Comparison of ENCODE assay signal across 8 cellular contexts in genomic region chr9:136363106-136363605, GRCh38. TPM values are rescaled to one million over a fixed set of nuclear protein-coding genes. Genes with fewer than 3 reads are reported as not detected.
DNase-seq lines count a peak whose midpoint lies in the region; ATAC-seq, FAIRE-seq and TF ChIP-seq lines count a peak whose summit lies in the region.

No MANE protein-coding gene starts in this region.

- no peak for TF ChIP-seq RAD21 in HepG2 (CRISPR knock-in tag; IDR thresholded peaks at IDR 0.05)

- intact Hi-C loops in HepG2 (cut with micrococcal nuclease; ENCODE audit: unreplicated experiment): loop anchor here (2.0 kb wide), 1 partner anchor 18 kb away; no protein-coding TSS in a partner anchor

- peak; percentile 100 for DNase-seq in GM19239 (ENCODE audit: insufficient read length, low spot score)
- DNase-seq in NCI-H510A (lab: John Stamatoyannopoulos, UW): peak; percentile 84
- DNase-seq in activated CD4-positive, alpha-beta T cell treated with anti-CD3 and anti-CD28 coated beads, Interleukin-2, amount 50 U/mL, for 1 hour: peak; percentile 92
- DNase-seq in cortex of kidney (lab: John Stamatoyannopoulos, UW): peak; percentile 80
- DNase-seq in HepG2 (ENCODE audit: low spot score): peak; percentile 86
- peak; percentile 96 for DNase-seq in stimulated activated CD4-positive, alpha-beta T cell treated with anti-CD3 and anti-CD28 coated beads, Interleukin-4, amount 100 ng/mL, for 1 hour

- H3K4me1 ChIP-seq in BLaER1 (peaks cover 77% of the 10 kb centered on the region), HepG2 (ENCODE audit: insufficient read depth, low read length) (peaks cover 25% of the 10 kb centered on the region)

- TF ChIP-seq EP300 in HepG2 (IDR thresholded peaks at IDR 0.05; ENCODE audit: low read depth in 2 of 2, low read length in 2 of 2) (no peak), HepG2 (CRISPR knock-in tag; IDR thresholded peaks at IDR 0.05; ENCODE audit: borderline replicate concordance) (no peak)

- ATAC-seq in HG03439 (IDR thresholded peaks at IDR 0.05; ENCODE audit: unreplicated experiment): peak; percentile 70
- ATAC-seq in HepG2: peak; percentile 80

- H4K20me1 ChIP-seq in BLaER1: peaks cover 48% of the 10 kb centered on the region
- H4K20me1 ChIP-seq in HepG2 (ENCODE audit: insufficient read depth, low read length): no peaks in the 10 kb centered on the region

- FAIRE-seq in GM19239 (lab: Jason Lieb, UNC) (peak; percentile 95), HepG2 (lab: Jason Lieb, UNC) (no peak)

- TF ChIP-seq CTCF in HepG2 (CRISPR knock-in tag; IDR thresholded peaks at IDR 0.05): 0 out of 2 replicates have a peak, but pooled peaks have one; percentile 29

- peaks cover 39% of the 10 kb centered on the region for H3K36me3 ChIP-seq in BLaER1
- H3K36me3 ChIP-seq in HepG2 (replicated peaks in 1 of 2; ENCODE audit: control insufficient read depth in 1 of 2, insufficient read depth in 2 of 2, low read length in 2 of 2): no peaks in the 10 kb centered on the region

- H3K9ac ChIP-seq in BLaER1: peak overlapping the region; percentile 93
- H3K9ac ChIP-seq in HepG2 (ENCODE audit: insufficient read depth, low read depth, low read length): peak overlapping the region; percentile 81

- no TSS peak for BruUV-seq in HepG2 (replicated peaks; lab: Mats Ljungman, UMichigan)

- peak in 1 of 2 experiments; percentile 72; a peak in 2 of 4 replicates for TF ChIP-seq POLR2A in HepG2 (IDR thresholded peaks at IDR 0.05; ENCODE audit: insufficient read depth in 1 of 2, low read depth in 2 of 2, low read length in 2 of 2)

- CTCF ChIA-PET in HepG2 (lab: Yijun Ruan, JAX; ENCODE audit: low intra/inter-chr PET ratio, low total read pairs): interaction anchor here (0.8 to 2.1 kb wide), 4 partner anchors 10 to 51 kb away, joined by 4 to 13 read pairs (median 7); partner anchors contain the start of gene CARD9

- H2AFZ ChIP-seq in HepG2 (ENCODE audit: low read length): no peak overlapping the region

- H3K9me3 ChIP-seq in BLaER1 (no peaks in the 10 kb centered on the region), HepG2 (ENCODE audit: low read length) (no peaks in the 10 kb centered on the region)

- peak overlapping the region; percentile 80 for H3K4me2 ChIP-seq in BLaER1
- H3K4me2 ChIP-seq in HepG2 (ENCODE audit: low read depth, low read length): peak overlapping the region; percentile 67

- H3K79me2 ChIP-seq in HepG2 (ENCODE audit: insufficient read depth, low read length): no peaks in the 10 kb centered on the region

- peak overlapping the region; percentile 95 for H3K4me3 ChIP-seq in BLaER1
- peak overlapping the region; percentile 86 to 91 (median 89) for H3K4me3 ChIP-seq in HepG2 (replicated peaks in 1 of 3; ENCODE audit: insufficient read depth in 1 of 3, low read depth in 2 of 3, low read length in 3 of 3)

- H3K27me3 ChIP-seq in BLaER1 (no peaks in the 10 kb centered on the region), HepG2 (ENCODE audit: control insufficient read depth in 1 of 2, insufficient read depth in 2 of 2, low read length in 2 of 2) (no peaks in the 10 kb centered on the region)

- H3K27ac ChIP-seq in BLaER1 (peak overlapping the region; percentile 96), HepG2 (ENCODE audit: extremely low read length, insufficient read depth, low read length) (peak overlapping the region; percentile 72)

- POLR2A ChIA-PET in HepG2 (lab: Yijun Ruan, JAX): interaction anchor here (0.6 to 2.8 kb wide), 18 partner anchors 9 to 1096 kb away, joined by 3 to 73 read pairs (median 4); partner anchors contain the start of genes CARD9, ENTR1, NSMF and PMPCA

- in situ Hi-C loops in HepG2 (cut with HindIII; ENCODE audit: extremely low pct_ligation_motif_present, low pct_unique_long_range_greater_than_20kb): no loop called here

- WGBS in HepG2 (ENCODE audit: low lambda C conversion rate): no CpG with 5 or more reads among the region's 43 CpGs

RNA-seq across cellular contexts. Expression of gene DNLZ, which starts 0.4 kb away (rescaled TPM):
- 5.4 and 8.0 TPM in 2 replicates for total RNA-seq in HepG2 (2016; rRNA removed; fragmentation: Illumina TruSeq; extraction: Trizol)
- 8.5 and 9.7 TPM in 2 replicates for total RNA-seq in HepG2 (2016; cell fraction: cytosol; rRNA removed; fragmentation: Illumina TruSeq; extraction: Trizol; ENCODE audit: low read depth)
- 5.7 and 10.6 TPM in 2 replicates for total RNA-seq in HepG2 (2016; cell fraction: insoluble cytoplasmic fraction; rRNA removed; fragmentation: Illumina TruSeq; extraction: Trizol)
- total RNA-seq in HepG2 (2016; cell fraction: membrane; rRNA removed; fragmentation: Illumina TruSeq; extraction: Trizol): 8.2 and 10.5 TPM in 2 replicates
- 2.7 and 3.8 TPM in 2 replicates for total RNA-seq in HepG2 (2016; cell fraction: nucleus; rRNA removed; fragmentation: Illumina TruSeq; extraction: Trizol)
- 3.4 and 4.5 TPM in 2 replicates for polyA plus RNA-seq in HepG2 (2011; rRNA removed)
- 1.9 and 8.6 TPM in 2 replicates for polyA plus RNA-seq in HepG2 (2011; cell fraction: cytosol; rRNA removed)
- 4.9 and 10.5 TPM in 2 replicates for polyA plus RNA-seq in HepG2 (2011; cell fraction: nucleus; rRNA removed)
- polyA plus RNA-seq in HepG2 (2012): 1.9 and 2.8 TPM in 2 replicates
- 8.4 and 8.5 TPM in 2 replicates for polyA plus RNA-seq in HepG2 (2016; cell fraction: cytosol; fragmentation: Illumina TruSeq; extraction: Trizol; ENCODE audit: low read depth)
- polyA plus RNA-seq in HepG2 (2016; cell fraction: insoluble cytoplasmic fraction; fragmentation: Illumina TruSeq; extraction: Trizol; ENCODE audit: low read depth): 4.0 and 5.1 TPM in 2 replicates
- polyA plus RNA-seq in HepG2 (2016; cell fraction: membrane; fragmentation: Illumina TruSeq; extraction: Trizol; ENCODE audit: low read depth): 6.4 and 6.8 TPM in 2 replicates
- 5.5 and 7.2 TPM in 2 replicates for polyA plus RNA-seq in HepG2 (2016; cell fraction: nucleus; fragmentation: Illumina TruSeq; extraction: Trizol; ENCODE audit: insufficient read depth, low read depth)
- 0.90 and 2.5 TPM in 2 replicates for polyA minus RNA-seq in HepG2 (2011; rRNA and poly(A)+ RNA removed; ENCODE audit: low replicate concordance)
- polyA minus RNA-seq in HepG2 (2011; cell fraction: cytosol; rRNA and poly(A)+ RNA removed): 1.3 TPM in 1 of 2 replicates, not detected in the other
- 2.6 and 2.8 TPM in 2 replicates for polyA minus RNA-seq in HepG2 (2011; cell fraction: nucleus; rRNA and poly(A)+ RNA removed)

RNA-seq across cellular contexts. Expression of gene CARD9, which starts 10.3 kb away (rescaled TPM):
- total RNA-seq in HepG2 (2016; rRNA removed; fragmentation: Illumina TruSeq; extraction: Trizol): 3.6 and 7.4 TPM in 2 replicates
- total RNA-seq in HepG2 (2016; cell fraction: cytosol; rRNA removed; fragmentation: Illumina TruSeq; extraction: Trizol; ENCODE audit: low read depth): 2.1 TPM in 2 replicates
- 3.4 and 7.7 TPM in 2 replicates for total RNA-seq in HepG2 (2016; cell fraction: insoluble cytoplasmic fraction; rRNA removed; fragmentation: Illumina TruSeq; extraction: Trizol)
- 1.7 and 2.5 TPM in 2 replicates for total RNA-seq in HepG2 (2016; cell fraction: membrane; rRNA removed; fragmentation: Illumina TruSeq; extraction: Trizol)
- 7.9 and 8.9 TPM in 2 replicates for total RNA-seq in HepG2 (2016; cell fraction: nucleus; rRNA removed; fragmentation: Illumina TruSeq; extraction: Trizol)
- polyA plus RNA-seq in HepG2 (2011; rRNA removed): 3.3 and 7.2 TPM in 2 replicates
- 1.3 and 2.2 TPM in 2 replicates for polyA plus RNA-seq in HepG2 (2011; cell fraction: cytosol; rRNA removed)
- 51.0 and 60.5 TPM in 2 replicates for polyA plus RNA-seq in HepG2 (2011; cell fraction: nucleus; rRNA removed)
- polyA plus RNA-seq in HepG2 (2012): 2.6 and 4.5 TPM in 2 replicates
- polyA plus RNA-seq in HepG2 (2016; cell fraction: cytosol; fragmentation: Illumina TruSeq; extraction: Trizol; ENCODE audit: low read depth): 0.79 and 1.0 TPM in 2 replicates
- polyA plus RNA-seq in HepG2 (2016; cell fraction: insoluble cytoplasmic fraction; fragmentation: Illumina TruSeq; extraction: Trizol; ENCODE audit: low read depth): 2.6 and 5.2 TPM in 2 replicates
- polyA plus RNA-seq in HepG2 (2016; cell fraction: membrane; fragmentation: Illumina TruSeq; extraction: Trizol; ENCODE audit: low read depth): 0.66 and 0.74 TPM in 2 replicates
- polyA plus RNA-seq in HepG2 (2016; cell fraction: nucleus; fragmentation: Illumina TruSeq; extraction: Trizol; ENCODE audit: insufficient read depth, low read depth): 23.4 and 24.3 TPM in 2 replicates
- polyA minus RNA-seq in HepG2 (2011; rRNA and poly(A)+ RNA removed; ENCODE audit: low replicate concordance): 2.0 and 6.6 TPM in 2 replicates
- polyA minus RNA-seq in HepG2 (2011; cell fraction: cytosol; rRNA and poly(A)+ RNA removed): 0.62 and 0.99 TPM in 2 replicates
- polyA minus RNA-seq in HepG2 (2011; cell fraction: nucleus; rRNA and poly(A)+ RNA removed): 8.3 and 8.4 TPM in 2 replicates

RNA-seq across cellular contexts. Expression of gene GPSM1, which starts 35.8 kb away (rescaled TPM):
- 0.59 and 1.0 TPM in 2 replicates for total RNA-seq in HepG2 (2016; rRNA removed; fragmentation: Illumina TruSeq; extraction: Trizol)
- 0.26 and 0.30 TPM in 2 replicates for total RNA-seq in HepG2 (2016; cell fraction: cytosol; rRNA removed; fragmentation: Illumina TruSeq; extraction: Trizol; ENCODE audit: low read depth)
- 0.55 and 1.1 TPM in 2 replicates for total RNA-seq in HepG2 (2016; cell fraction: insoluble cytoplasmic fraction; rRNA removed; fragmentation: Illumina TruSeq; extraction: Trizol)
- 0.53 and 0.72 TPM in 2 replicates for total RNA-seq in HepG2 (2016; cell fraction: membrane; rRNA removed; fragmentation: Illumina TruSeq; extraction: Trizol)
- 0.72 and 0.81 TPM in 2 replicates for total RNA-seq in HepG2 (2016; cell fraction: nucleus; rRNA removed; fragmentation: Illumina TruSeq; extraction: Trizol)
- polyA plus RNA-seq in HepG2 (2011; rRNA removed): 2.4 and 3.4 TPM in 2 replicates
- polyA plus RNA-seq in HepG2 (2011; cell fraction: cytosol; rRNA removed): 1.6 and 2.7 TPM in 2 replicates
- 11.3 and 15.0 TPM in 2 replicates for polyA plus RNA-seq in HepG2 (2011; cell fraction: nucleus; rRNA removed)
- 1.2 and 1.6 TPM in 2 replicates for polyA plus RNA-seq in HepG2 (2012)
- 0.28 and 0.43 TPM in 2 replicates for polyA plus RNA-seq in HepG2 (2016; cell fraction: cytosol; fragmentation: Illumina TruSeq; extraction: Trizol; ENCODE audit: low read depth)
- 0.72 and 1.2 TPM in 2 replicates for polyA plus RNA-seq in HepG2 (2016; cell fraction: insoluble cytoplasmic fraction; fragmentation: Illumina TruSeq; extraction: Trizol; ENCODE audit: low read depth)
- 0.61 and 1.2 TPM in 2 replicates for polyA plus RNA-seq in HepG2 (2016; cell fraction: membrane; fragmentation: Illumina TruSeq; extraction: Trizol; ENCODE audit: low read depth)
- 3.5 and 3.8 TPM in 2 replicates for polyA plus RNA-seq in HepG2 (2016; cell fraction: nucleus; fragmentation: Illumina TruSeq; extraction: Trizol; ENCODE audit: insufficient read depth, low read depth)
- polyA minus RNA-seq in HepG2 (2011; rRNA and poly(A)+ RNA removed; ENCODE audit: low replicate concordance): 2.9 and 5.8 TPM in 2 replicates
- 1.4 and 1.6 TPM in 2 replicates for polyA minus RNA-seq in HepG2 (2011; cell fraction: cytosol; rRNA and poly(A)+ RNA removed)
- polyA minus RNA-seq in HepG2 (2011; cell fraction: nucleus; rRNA and poly(A)+ RNA removed): 1.7 TPM in 2 replicates

RNA-seq across cellular contexts. Expression of gene SNAPC4, which starts 36.8 kb away (rescaled TPM):
- 4.3 and 6.0 TPM in 2 replicates for total RNA-seq in HepG2 (2016; rRNA removed; fragmentation: Illumina TruSeq; extraction: Trizol)
- 0.51 and 0.88 TPM in 2 replicates for total RNA-seq in HepG2 (2016; cell fraction: cytosol; rRNA removed; fragmentation: Illumina TruSeq; extraction: Trizol; ENCODE audit: low read depth)
- 3.9 and 6.1 TPM in 2 replicates for total RNA-seq in HepG2 (2016; cell fraction: insoluble cytoplasmic fraction; rRNA removed; fragmentation: Illumina TruSeq; extraction: Trizol)
- 1.5 TPM in 2 replicates for total RNA-seq in HepG2 (2016; cell fraction: membrane; rRNA removed; fragmentation: Illumina TruSeq; extraction: Trizol)
- total RNA-seq in HepG2 (2016; cell fraction: nucleus; rRNA removed; fragmentation: Illumina TruSeq; extraction: Trizol): 7.0 and 9.4 TPM in 2 replicates
- 2.0 and 3.3 TPM in 2 replicates for polyA plus RNA-seq in HepG2 (2011; rRNA removed)
- polyA plus RNA-seq in HepG2 (2011; cell fraction: cytosol; rRNA removed): 1.0 and 1.7 TPM in 2 replicates
- polyA plus RNA-seq in HepG2 (2011; cell fraction: nucleus; rRNA removed): 20.5 and 27.4 TPM in 2 replicates
- polyA plus RNA-seq in HepG2 (2012): 3.3 TPM in 2 replicates
- polyA plus RNA-seq in HepG2 (2016; cell fraction: cytosol; fragmentation: Illumina TruSeq; extraction: Trizol; ENCODE audit: low read depth): 0.61 and 0.67 TPM in 2 replicates
- polyA plus RNA-seq in HepG2 (2016; cell fraction: insoluble cytoplasmic fraction; fragmentation: Illumina TruSeq; extraction: Trizol; ENCODE audit: low read depth): 3.3 and 4.8 TPM in 2 replicates
- polyA plus RNA-seq in HepG2 (2016; cell fraction: membrane; fragmentation: Illumina TruSeq; extraction: Trizol; ENCODE audit: low read depth): 1.2 and 1.3 TPM in 2 replicates
- 37.0 and 38.1 TPM in 2 replicates for polyA plus RNA-seq in HepG2 (2016; cell fraction: nucleus; fragmentation: Illumina TruSeq; extraction: Trizol; ENCODE audit: insufficient read depth, low read depth)
- polyA minus RNA-seq in HepG2 (2011; rRNA and poly(A)+ RNA removed; ENCODE audit: low replicate concordance): 1.5 and 5.2 TPM in 2 replicates
- polyA minus RNA-seq in HepG2 (2011; cell fraction: cytosol; rRNA and poly(A)+ RNA removed): 0.53 and 1.1 TPM in 2 replicates
- polyA minus RNA-seq in HepG2 (2011; cell fraction: nucleus; rRNA and poly(A)+ RNA removed): 6.3 and 6.8 TPM in 2 replicates

RNA-seq across cellular contexts. Expression of gene ENTR1, which starts 47.3 kb away (rescaled TPM):
- 56.6 and 76.4 TPM in 2 replicates for total RNA-seq in HepG2 (2016; rRNA removed; fragmentation: Illumina TruSeq; extraction: Trizol)
- total RNA-seq in HepG2 (2016; cell fraction: cytosol; rRNA removed; fragmentation: Illumina TruSeq; extraction: Trizol; ENCODE audit: low read depth): 47.6 and 52.6 TPM in 2 replicates
- 51.9 and 75.7 TPM in 2 replicates for total RNA-seq in HepG2 (2016; cell fraction: insoluble cytoplasmic fraction; rRNA removed; fragmentation: Illumina TruSeq; extraction: Trizol)
- 90.1 and 92.9 TPM in 2 replicates for total RNA-seq in HepG2 (2016; cell fraction: membrane; rRNA removed; fragmentation: Illumina TruSeq; extraction: Trizol)
- total RNA-seq in HepG2 (2016; cell fraction: nucleus; rRNA removed; fragmentation: Illumina TruSeq; extraction: Trizol): 59.2 and 73.6 TPM in 2 replicates
- 70.1 and 84.2 TPM in 2 replicates for polyA plus RNA-seq in HepG2 (2011; rRNA removed)
- polyA plus RNA-seq in HepG2 (2011; cell fraction: cytosol; rRNA removed): 35.5 and 40.6 TPM in 2 replicates
- polyA plus RNA-seq in HepG2 (2011; cell fraction: nucleus; rRNA removed): 236 and 246 TPM in 2 replicates
- polyA plus RNA-seq in HepG2 (2012): 48.1 and 65.0 TPM in 2 replicates
- polyA plus RNA-seq in HepG2 (2016; cell fraction: cytosol; fragmentation: Illumina TruSeq; extraction: Trizol; ENCODE audit: low read depth): 47.0 and 48.8 TPM in 2 replicates
- polyA plus RNA-seq in HepG2 (2016; cell fraction: insoluble cytoplasmic fraction; fragmentation: Illumina TruSeq; extraction: Trizol; ENCODE audit: low read depth): 57.5 and 58.8 TPM in 2 replicates
- polyA plus RNA-seq in HepG2 (2016; cell fraction: membrane; fragmentation: Illumina TruSeq; extraction: Trizol; ENCODE audit: low read depth): 70.9 TPM in 2 replicates
- 178 and 194 TPM in 2 replicates for polyA plus RNA-seq in HepG2 (2016; cell fraction: nucleus; fragmentation: Illumina TruSeq; extraction: Trizol; ENCODE audit: insufficient read depth, low read depth)
- polyA minus RNA-seq in HepG2 (2011; rRNA and poly(A)+ RNA removed; ENCODE audit: low replicate concordance): 57.8 and 122 TPM in 2 replicates
- 17.6 and 22.7 TPM in 2 replicates for polyA minus RNA-seq in HepG2 (2011; cell fraction: cytosol; rRNA and poly(A)+ RNA removed)
- polyA minus RNA-seq in HepG2 (2011; cell fraction: nucleus; rRNA and poly(A)+ RNA removed): 46.1 and 48.1 TPM in 2 replicates

Comparison
In these comparisons a context has a peak if more than half of its experiments do, and no peak if none do; other contexts are left out.
1. Peak in every context shown above with its lines: DNase-seq, ATAC-seq, H3K4me3 ChIP-seq and H3K27ac ChIP-seq.